Comparison of ENCODE assay signal across 18 cellular contexts in the genomic region with DNA sequence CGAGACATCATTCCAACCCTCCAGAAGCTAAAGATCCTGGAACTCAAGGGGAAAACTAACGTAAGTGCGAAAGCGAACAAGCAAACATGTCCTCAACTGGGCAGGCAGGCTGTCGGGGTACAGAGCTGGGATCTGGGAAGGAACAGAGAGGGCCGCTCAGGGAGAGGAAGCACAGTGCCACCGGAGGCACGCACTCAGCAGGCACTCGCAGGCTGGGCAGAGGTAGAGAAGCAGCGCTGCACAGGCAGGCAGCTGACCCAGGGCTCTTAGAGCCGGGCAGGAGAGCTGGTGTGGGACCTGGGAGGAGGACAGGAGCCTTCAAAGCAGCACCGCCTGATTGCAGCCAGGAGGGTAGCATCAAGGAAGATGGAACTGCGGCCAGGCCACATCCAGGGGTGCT.
"Had no signal": no experiment of that assay in that cellular context is flagged by ENCODE, and none has a peak within 500 bp of the region (broad histone marks: within the 10 kb centered on the region; RNA-seq: fewer than 3 reads in every experiment).

No MANE protein-coding gene starts in this region.

- H3K9me3 Mint-ChIP-seq: activated CD4-positive, alpha-beta T cell treated with anti-CD3 and anti-CD28 coated beads, Interleukin-2, amount 10 ng/mL, durations not matched to agents 7 days and 5 days; activated naive CD8-positive, alpha-beta T cell treated with anti-CD3 and anti-CD28 coated beads, Interleukin-2, amount 50 U/mL, for 24 hours had no signal

- FAIRE-seq: kidney, pancreas, TTC549 had no signal

- DNase-seq: activated CD4-positive, alpha-beta T cell treated with anti-CD3 and anti-CD28 coated beads, Interleukin-2, amount 10 ng/mL, durations not matched to agents 7 days and 5 days; activated CD4-positive, CD25-positive, alpha-beta regulatory T cell; activated CD8-positive, alpha-beta memory T cell treated with anti-CD3 and anti-CD28 coated beads for 24 hours; activated naive CD4-positive, alpha-beta T cell treated with Interleukin-2 at 50 U/mL for 16 hours; activated naive CD8-positive, alpha-beta T cell treated with anti-CD3 and anti-CD28 coated beads, Interleukin-2, amount 50 U/mL, for 24 hours; aorta; dermis blood vessel endothelial cell; hippocampal formation; left lung; mesendoderm; pancreas; stimulated activated CD4-positive, alpha-beta T cell treated with anti-CD3 and anti-CD28 coated beads, Interleukin-12 subunit alpha, Interleukin-12 subunit beta, amount 100 ng/mL, for 4 hours; stimulated activated CD4-positive, alpha-beta T cell treated with anti-CD3 and anti-CD28 coated beads, Interleukin-2, amount 100 ng/mL, for 24 hours; SW 1271; transverse colon had no signal

- ATAC-seq: activated naive CD8-positive, alpha-beta T cell treated with anti-CD3 and anti-CD28 coated beads, Interleukin-2, amount 50 U/mL, for 24 hours; left lung; pancreas had no signal

- H3K4me3 ChIP-seq: left lung, pancreas, transverse colon, vagina had no signal

- H3K27me3 Mint-ChIP-seq: activated CD4-positive, alpha-beta T cell treated with anti-CD3 and anti-CD28 coated beads, Interleukin-2, amount 10 ng/mL, durations not matched to agents 7 days and 5 days; activated naive CD8-positive, alpha-beta T cell treated with anti-CD3 and anti-CD28 coated beads, Interleukin-2, amount 50 U/mL, for 24 hours had no signal

- H3K4me1 ChIP-seq: left lung, pancreas had no signal

- H3K4me3 Mint-ChIP-seq: activated CD4-positive, alpha-beta T cell treated with anti-CD3 and anti-CD28 coated beads, Interleukin-2, amount 10 ng/mL, durations not matched to agents 7 days and 5 days; activated naive CD8-positive, alpha-beta T cell treated with anti-CD3 and anti-CD28 coated beads, Interleukin-2, amount 50 U/mL, for 24 hours had no signal

- H3K27me3 ChIP-seq: left lung, pancreas, transverse colon, vagina had no signal

- H3K36me3 ChIP-seq: left lung, pancreas, transverse colon, vagina had no signal

- H3K27ac ChIP-seq: left lung, pancreas, transverse colon, vagina had no signal

- H3K9me3 ChIP-seq: left lung, pancreas, transverse colon, vagina had no signal

- H3K27ac Mint-ChIP-seq: activated CD4-positive, alpha-beta T cell treated with anti-CD3 and anti-CD28 coated beads, Interleukin-2, amount 10 ng/mL, durations not matched to agents 7 days and 5 days; activated naive CD8-positive, alpha-beta T cell treated with anti-CD3 and anti-CD28 coated beads, Interleukin-2, amount 50 U/mL, for 24 hours had no signal
